Comparison of ENCODE assay signal across 15 cellular contexts in the genomic region with DNA sequence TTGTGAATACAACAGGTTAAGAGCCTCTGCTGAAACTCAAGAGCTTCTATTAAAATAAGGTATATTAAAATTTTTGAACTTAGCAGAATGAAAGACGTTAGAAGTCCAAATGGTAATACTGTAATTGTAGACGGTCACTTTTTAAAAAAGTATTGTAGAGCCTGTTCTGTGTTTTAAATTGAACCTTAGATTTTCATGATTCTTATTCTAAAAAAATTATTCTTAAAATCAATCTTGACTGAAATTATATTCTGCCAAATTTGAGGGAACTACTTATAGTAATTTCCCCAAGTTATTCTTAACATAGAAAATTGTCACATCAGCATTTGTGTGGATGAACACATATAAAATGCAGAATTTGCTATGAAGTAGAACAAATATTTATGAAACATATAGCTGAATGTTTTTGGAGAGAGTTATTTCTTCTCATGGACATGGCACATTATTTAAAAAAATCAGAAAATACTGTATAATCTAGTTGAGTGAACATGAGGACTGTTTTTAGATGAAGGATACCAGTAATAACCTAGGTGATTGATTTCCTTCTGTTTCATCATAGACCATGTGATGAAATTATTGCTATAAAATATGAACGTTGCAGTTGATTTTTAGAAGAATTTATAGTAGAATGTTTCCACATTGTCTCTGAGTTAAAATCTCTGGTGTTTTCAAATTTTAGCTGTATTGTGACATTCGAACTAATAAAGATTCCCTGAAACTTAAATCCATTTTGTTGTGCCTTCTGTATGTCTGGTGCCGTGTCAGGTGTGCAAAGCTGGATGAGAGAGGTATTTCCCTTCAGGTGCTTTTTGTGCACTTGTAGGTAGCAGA. TPM values are rescaled to one million over a fixed set of nuclear protein-coding genes. Genes with fewer than 3 reads are reported as not detected.
A peak's percentile ranks its signal among the peaks of the same experiment; 100 is the strongest.
DNase-seq lines count a peak whose midpoint lies in the region; ATAC-seq, FAIRE-seq and TF ChIP-seq lines count a peak whose summit lies in the region.
"Had no signal": no experiment of that assay in that cellular context is flagged by ENCODE, and none has a peak within 500 bp of the region (broad histone marks: within the 10 kb centered on the region; RNA-seq: fewer than 3 reads in every experiment).

No MANE protein-coding gene starts in this region.

- no peaks in the 10 kb centered on the region for H3K27me3 ChIP-seq in KMS-11 (ENCODE audit: insufficient read depth, low read depth)
- H3K27me3 ChIP-seq in astrocyte (ENCODE audit: insufficient read depth, low read length) = no peaks in the 10 kb centered on the region
- H3K27me3 ChIP-seq: colonic mucosa, tibial artery had no signal

- H3K36me3 ChIP-seq in KMS-11 (ENCODE audit: insufficient read depth) = no peaks in the 10 kb centered on the region
- no peaks in the 10 kb centered on the region for H3K36me3 ChIP-seq in astrocyte (ENCODE audit: insufficient read depth, low read length)
- H3K36me3 ChIP-seq: colonic mucosa, tibial artery had no signal

- no peak overlapping the region for H3K9ac ChIP-seq in KMS-11
- H3K9ac ChIP-seq in astrocyte (ENCODE audit: low read length) = no peak overlapping the region

- no peaks in the 10 kb centered on the region for H3K9me3 Mint-ChIP-seq in T-helper 2 cell treated with Interferon-gamma antibody and Interleukin-4, amounts not matched to agents 5 μg/mL and 100 μg/mL, for 36 hours
- H3K9me3 Mint-ChIP-seq in astrocyte (ENCODE audit: unreplicated experiment) (no peaks in the 10 kb centered on the region), nephron progenitor cell (peaks cover 4% of the 10 kb centered on the region)
- H3K9me3 Mint-ChIP-seq: activated CD4-positive, alpha-beta memory T cell treated with anti-CD3 and anti-CD28 coated beads for 36 hours had no signal

- H2AFZ ChIP-seq in KMS-11 (ENCODE audit: low read depth) = no peak overlapping the region
- H2AFZ ChIP-seq in astrocyte (ENCODE audit: low read depth, low read length) = no peak overlapping the region

- peaks cover 5% of the 10 kb centered on the region for H3K27me3 Mint-ChIP-seq in T-helper 2 cell treated with Interferon-gamma antibody and Interleukin-4, amounts not matched to agents 5 μg/mL and 100 μg/mL, for 36 hours (ENCODE audit: low read depth)
- H3K27me3 Mint-ChIP-seq in astrocyte (ENCODE audit: low read depth, unreplicated experiment) (no peaks in the 10 kb centered on the region), nephron progenitor cell (ENCODE audit: low read depth, poor library complexity) (peaks cover 9% of the 10 kb centered on the region)
- H3K27me3 Mint-ChIP-seq: activated CD4-positive, alpha-beta memory T cell treated with anti-CD3 and anti-CD28 coated beads for 36 hours had no signal

- no peaks in the 10 kb centered on the region for H3K9me3 ChIP-seq in astrocyte (ENCODE audit: insufficient read depth, low read depth, low read length)
- H3K9me3 ChIP-seq: colonic mucosa, tibial artery had no signal

- H4K20me1 ChIP-seq in KMS-11 (ENCODE audit: insufficient read depth) = 0 out of 2 replicates have a peak, but pooled peaks cover 7% of the 10 kb centered on the region
- peaks cover 60% of the 10 kb centered on the region for H4K20me1 ChIP-seq in astrocyte (ENCODE audit: insufficient read depth, low read length)

- peaks cover 32% of the 10 kb centered on the region for H3K4me1 Mint-ChIP-seq in T-helper 2 cell treated with Interferon-gamma antibody and Interleukin-4, amounts not matched to agents 5 μg/mL and 100 μg/mL, for 36 hours (ENCODE audit: low read depth)
- H3K4me1 Mint-ChIP-seq in astrocyte (ENCODE audit: low read depth, unreplicated experiment) (peaks cover 18% of the 10 kb centered on the region), nephron progenitor cell (peaks cover 33% of the 10 kb centered on the region)

- peak overlapping the region; percentile 19; the same call in 1 of the 2 replicates for H3K4me2 ChIP-seq in KMS-11
- peak overlapping the region; percentile 98 for H3K4me2 ChIP-seq in astrocyte (ENCODE audit: low read length)

- H3K4me1 ChIP-seq in KMS-11 (ENCODE audit: low read depth, poor library complexity, severe bottlenecking) (peaks cover 50% of the 10 kb centered on the region), astrocyte (ENCODE audit: insufficient read depth, low read length) (peaks cover 19% of the 10 kb centered on the region)

- peak overlapping the region; percentile 46 for H3K4me3 Mint-ChIP-seq in T-helper 2 cell treated with Interferon-gamma antibody and Interleukin-4, amounts not matched to agents 5 μg/mL and 100 μg/mL, for 36 hours
- peak overlapping the region; percentile 94 for H3K4me3 Mint-ChIP-seq in astrocyte (ENCODE audit: unreplicated experiment)
- H3K4me3 Mint-ChIP-seq in nephron progenitor cell = peak overlapping the region; percentile 92

- H3K27ac ChIP-seq in KMS-11 = no peak overlapping the region
- H3K27ac ChIP-seq in astrocyte (ENCODE audit: low read depth, low read length) = no peak overlapping the region
- H3K27ac ChIP-seq: colonic mucosa, tibial artery had no signal

- H3K4me3 ChIP-seq in KMS-11 (IDR thresholded peaks at IDR 0.05; ENCODE audit: insufficient read depth, low read depth, low read length) = no peak overlapping the region
- no peak overlapping the region for H3K4me3 ChIP-seq in astrocyte (ENCODE audit: insufficient read depth, low read depth, low read length)
- H3K4me3 ChIP-seq: colonic mucosa, tibial artery had no signal

- H3K79me2 ChIP-seq in KMS-11 (ENCODE audit: insufficient read depth, low read depth) (peaks cover 60% of the 10 kb centered on the region; the same call in 1 of the 2 replicates), astrocyte (ENCODE audit: insufficient read depth, low read length) (peaks cover 77% of the 10 kb centered on the region)

- H3K36me3 Mint-ChIP-seq in T-helper 2 cell treated with Interferon-gamma antibody and Interleukin-4, amounts not matched to agents 5 μg/mL and 100 μg/mL, for 36 hours (ENCODE audit: low read depth) = peaks cover 6% of the 10 kb centered on the region
- H3K36me3 Mint-ChIP-seq in astrocyte (ENCODE audit: low read depth, unreplicated experiment) (no peaks in the 10 kb centered on the region), nephron progenitor cell (ENCODE audit: low read depth) (peaks cover 13% of the 10 kb centered on the region)
- H3K36me3 Mint-ChIP-seq: activated CD4-positive, alpha-beta memory T cell treated with anti-CD3 and anti-CD28 coated beads for 36 hours had no signal

- ATAC-seq in GM21367 (IDR thresholded peaks at IDR 0.05; ENCODE audit: unreplicated experiment) = no peak

- H3K27ac Mint-ChIP-seq in T-helper 2 cell treated with Interferon-gamma antibody and Interleukin-4, amounts not matched to agents 5 μg/mL and 100 μg/mL, for 36 hours = no peak overlapping the region
- H3K27ac Mint-ChIP-seq in astrocyte (ENCODE audit: unreplicated experiment) (no peak overlapping the region), nephron progenitor cell (no peak overlapping the region)
- H3K27ac Mint-ChIP-seq: activated CD4-positive, alpha-beta memory T cell treated with anti-CD3 and anti-CD28 coated beads for 36 hours had no signal

- TF ChIP-seq CTCF in KMS-11 (conservative IDR thresholded peaks at IDR 0.05; ENCODE audit: low read depth, low read length) (no peak), astrocyte (IDR thresholded peaks at IDR 0.05; ENCODE audit: insufficient read depth, low read depth, low read length) (no peak), nephron progenitor cell (IDR thresholded peaks at IDR 0.05) (no peak)

- no peak for DNase-seq in T-helper 2 cell treated with Interferon-gamma antibody and Interleukin-4, amounts not matched to agents 5 μg/mL and 100 μg/mL, for 36 hours (ENCODE audit: low spot score)
- DNase-seq in T-helper 2 cell (no peak), astrocyte (ENCODE audit: low read depth) (no peak), nephron progenitor cell (no peak), A172 (ENCODE audit: low spot score) (no peak), glomerular visceral epithelial cell (ENCODE audit: extremely low spot score) (no peak)
- DNase-seq: ACHN; activated CD4-positive, alpha-beta memory T cell treated with anti-CD3 and anti-CD28 coated beads for 36 hours; colonic mucosa; mesendoderm; stimulated activated CD4-positive, alpha-beta T cell treated with anti-CD3 and anti-CD28 coated beads, Interleukin-15, amount 100 ng/mL, for 24 hours; tibial artery had no signal

- FAIRE-seq in astrocyte (lab: Jason Lieb, UNC) = no peak
- FAIRE-seq: RCC 7860 had no signal

RNA-seq across cellular contexts. Expression of a gene that starts 2.8 kb away (rescaled TPM):
- 53.4 and 54.0 TPM in 2 replicates for total RNA-seq in astrocyte
- 31.1 and 32.3 TPM in 2 replicates for total RNA-seq in A172 (2014; rRNA removed; shearing (Covaris generic))
